1 cellular context compared by ENCODE assay signal in genomic region chr12:132084681-132085635, GRCh38.
TF ChIP-seq lines count a peak whose summit lies in the region.

No MANE protein-coding gene starts in this region.

TF ChIP-seq in HepG2, 621 proteins besides CTCF, POLR2A, EP300 and RAD21 (continued from another document and continues in another):
- TF ChIP-seq GMEB1 (CRISPR knock-in tag; IDR thresholded peaks at IDR 0.05; ENCODE audit: borderline replicate concordance), result peak; percentile 63; the same call in 1 of the 2 replicates
- TF ChIP-seq ETV5 (CRISPR knock-in tag; IDR thresholded peaks at IDR 0.05; ENCODE audit: borderline replicate concordance), result no peak
- peak; percentile 84; the same call in 1 of the 2 replicates for TF ChIP-seq ZBTB4 (CRISPR knock-in tag; IDR thresholded peaks at IDR 0.05; ENCODE audit: borderline replicate concordance)
- TF ChIP-seq KDM3A (CRISPR knock-in tag; IDR thresholded peaks at IDR 0.05; ENCODE audit: low read depth), result 0 out of 2 replicates have a peak, but pooled peaks have one; percentile 64
- TF ChIP-seq UBTF (CRISPR knock-in tag; IDR thresholded peaks at IDR 0.05), result peak; percentile 68
- TF ChIP-seq BCL6 (CRISPR knock-in tag; IDR thresholded peaks at IDR 0.05), result peak; percentile 99
- TF ChIP-seq, protein P1, sequence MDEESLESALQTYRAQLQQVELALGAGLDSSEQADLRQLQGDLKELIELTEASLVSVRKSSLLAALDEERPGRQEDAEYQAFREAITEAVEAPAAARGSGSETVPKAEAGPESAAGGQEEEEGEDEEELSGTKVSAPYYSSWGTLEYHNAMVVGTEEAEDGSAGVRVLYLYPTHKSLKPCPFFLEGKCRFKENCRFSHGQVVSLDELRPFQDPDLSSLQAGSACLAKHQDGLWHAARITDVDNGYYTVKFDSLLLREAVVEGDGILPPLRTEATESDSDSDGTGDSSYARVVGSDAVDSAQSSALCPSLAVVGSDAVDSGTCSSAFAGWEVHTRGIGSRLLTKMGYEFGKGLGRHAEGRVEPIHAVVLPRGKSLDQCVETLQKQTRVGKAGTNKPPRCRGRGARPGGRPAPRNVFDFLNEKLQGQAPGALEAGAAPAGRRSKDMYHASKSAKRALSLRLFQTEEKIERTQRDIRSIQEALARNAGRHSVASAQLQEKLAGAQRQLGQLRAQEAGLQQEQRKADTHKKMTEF (CRISPR knock-in tag; IDR thresholded peaks at IDR 0.05), result peak; percentile 50
- peak; percentile 81 for TF ChIP-seq CREB1 (IDR thresholded peaks at IDR 0.05)
- TF ChIP-seq CREB1 (CRISPR knock-in tag; IDR thresholded peaks at IDR 0.05), result no peak
- TF ChIP-seq ZBTB7B (CRISPR knock-in tag; IDR thresholded peaks at IDR 0.05), result peak; percentile 46; the same call in 1 of the 2 replicates
- peak; percentile 41; the same call in 1 of the 2 replicates for TF ChIP-seq ARHGAP35 (CRISPR knock-in tag; IDR thresholded peaks at IDR 0.05; ENCODE audit: borderline replicate concordance)
- TF ChIP-seq ATM (IDR thresholded peaks at IDR 0.05; ENCODE audit: borderline replicate concordance), result no peak
- 0 out of 2 replicates have a peak, but pooled peaks have one; percentile 69 for TF ChIP-seq ZNF232 (CRISPR knock-in tag; IDR thresholded peaks at IDR 0.05; ENCODE audit: borderline replicate concordance)
- peak; percentile 63 for TF ChIP-seq POLR2G (IDR thresholded peaks at IDR 0.05; ENCODE audit: low read depth, low read length)
- TF ChIP-seq, protein P2, sequence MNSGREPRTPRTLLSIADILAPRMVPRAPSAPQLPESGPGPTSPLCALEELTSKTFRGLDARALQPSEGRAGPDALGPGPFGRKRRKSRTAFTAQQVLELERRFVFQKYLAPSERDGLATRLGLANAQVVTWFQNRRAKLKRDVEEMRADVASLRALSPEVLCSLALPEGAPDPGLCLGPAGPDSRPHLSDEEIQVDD (CRISPR knock-in tag; IDR thresholded peaks at IDR 0.05; ENCODE audit: borderline replicate concordance), result peak; percentile 53; the same call in 1 of the 2 replicates
- TF ChIP-seq ZNF556 (CRISPR knock-in tag; IDR thresholded peaks at IDR 0.05; ENCODE audit: borderline replicate concordance), result no peak
- TF ChIP-seq ZNF746 (CRISPR knock-in tag; IDR thresholded peaks at IDR 0.05), result peak; percentile 70; the same call in 1 of the 2 replicates
- 0 out of 2 replicates have a peak, but pooled peaks have one; percentile 51 for TF ChIP-seq ZNF589 (CRISPR knock-in tag; conservative IDR thresholded peaks at IDR 0.05)
- TF ChIP-seq TEAD3 (CRISPR knock-in tag; optimal IDR thresholded peaks at IDR 0.05; ENCODE audit: borderline replicate concordance), result no peak
- peak; percentile 52; the same call in 1 of the 2 replicates for TF ChIP-seq ZNF605 (CRISPR knock-in tag; IDR thresholded peaks at IDR 0.05)
- TF ChIP-seq, protein P3, sequence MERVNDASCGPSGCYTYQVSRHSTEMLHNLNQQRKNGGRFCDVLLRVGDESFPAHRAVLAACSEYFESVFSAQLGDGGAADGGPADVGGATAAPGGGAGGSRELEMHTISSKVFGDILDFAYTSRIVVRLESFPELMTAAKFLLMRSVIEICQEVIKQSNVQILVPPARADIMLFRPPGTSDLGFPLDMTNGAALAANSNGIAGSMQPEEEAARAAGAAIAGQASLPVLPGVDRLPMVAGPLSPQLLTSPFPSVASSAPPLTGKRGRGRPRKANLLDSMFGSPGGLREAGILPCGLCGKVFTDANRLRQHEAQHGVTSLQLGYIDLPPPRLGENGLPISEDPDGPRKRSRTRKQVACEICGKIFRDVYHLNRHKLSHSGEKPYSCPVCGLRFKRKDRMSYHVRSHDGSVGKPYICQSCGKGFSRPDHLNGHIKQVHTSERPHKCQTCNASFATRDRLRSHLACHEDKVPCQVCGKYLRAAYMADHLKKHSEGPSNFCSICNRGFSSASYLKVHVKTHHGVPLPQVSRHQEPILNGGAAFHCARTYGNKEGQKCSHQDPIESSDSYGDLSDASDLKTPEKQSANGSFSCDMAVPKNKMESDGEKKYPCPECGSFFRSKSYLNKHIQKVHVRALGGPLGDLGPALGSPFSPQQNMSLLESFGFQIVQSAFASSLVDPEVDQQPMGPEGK (CRISPR knock-in tag; IDR thresholded peaks at IDR 0.05), result peak; percentile 52
- TF ChIP-seq, protein P4, sequence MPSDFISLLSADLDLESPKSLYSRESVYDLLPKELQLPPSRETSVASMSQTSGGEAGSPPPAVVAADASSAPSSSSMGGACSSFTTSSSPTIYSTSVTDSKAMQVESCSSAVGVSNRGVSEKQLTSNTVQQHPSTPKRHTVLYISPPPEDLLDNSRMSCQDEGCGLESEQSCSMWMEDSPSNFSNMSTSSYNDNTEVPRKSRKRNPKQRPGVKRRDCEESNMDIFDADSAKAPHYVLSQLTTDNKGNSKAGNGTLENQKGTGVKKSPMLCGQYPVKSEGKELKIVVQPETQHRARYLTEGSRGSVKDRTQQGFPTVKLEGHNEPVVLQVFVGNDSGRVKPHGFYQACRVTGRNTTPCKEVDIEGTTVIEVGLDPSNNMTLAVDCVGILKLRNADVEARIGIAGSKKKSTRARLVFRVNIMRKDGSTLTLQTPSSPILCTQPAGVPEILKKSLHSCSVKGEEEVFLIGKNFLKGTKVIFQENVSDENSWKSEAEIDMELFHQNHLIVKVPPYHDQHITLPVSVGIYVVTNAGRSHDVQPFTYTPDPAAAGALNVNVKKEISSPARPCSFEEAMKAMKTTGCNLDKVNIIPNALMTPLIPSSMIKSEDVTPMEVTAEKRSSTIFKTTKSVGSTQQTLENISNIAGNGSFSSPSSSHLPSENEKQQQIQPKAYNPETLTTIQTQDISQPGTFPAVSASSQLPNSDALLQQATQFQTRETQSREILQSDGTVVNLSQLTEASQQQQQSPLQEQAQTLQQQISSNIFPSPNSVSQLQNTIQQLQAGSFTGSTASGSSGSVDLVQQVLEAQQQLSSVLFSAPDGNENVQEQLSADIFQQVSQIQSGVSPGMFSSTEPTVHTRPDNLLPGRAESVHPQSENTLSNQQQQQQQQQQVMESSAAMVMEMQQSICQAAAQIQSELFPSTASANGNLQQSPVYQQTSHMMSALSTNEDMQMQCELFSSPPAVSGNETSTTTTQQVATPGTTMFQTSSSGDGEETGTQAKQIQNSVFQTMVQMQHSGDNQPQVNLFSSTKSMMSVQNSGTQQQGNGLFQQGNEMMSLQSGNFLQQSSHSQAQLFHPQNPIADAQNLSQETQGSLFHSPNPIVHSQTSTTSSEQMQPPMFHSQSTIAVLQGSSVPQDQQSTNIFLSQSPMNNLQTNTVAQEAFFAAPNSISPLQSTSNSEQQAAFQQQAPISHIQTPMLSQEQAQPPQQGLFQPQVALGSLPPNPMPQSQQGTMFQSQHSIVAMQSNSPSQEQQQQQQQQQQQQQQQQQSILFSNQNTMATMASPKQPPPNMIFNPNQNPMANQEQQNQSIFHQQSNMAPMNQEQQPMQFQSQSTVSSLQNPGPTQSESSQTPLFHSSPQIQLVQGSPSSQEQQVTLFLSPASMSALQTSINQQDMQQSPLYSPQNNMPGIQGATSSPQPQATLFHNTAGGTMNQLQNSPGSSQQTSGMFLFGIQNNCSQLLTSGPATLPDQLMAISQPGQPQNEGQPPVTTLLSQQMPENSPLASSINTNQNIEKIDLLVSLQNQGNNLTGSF (CRISPR knock-in tag; IDR thresholded peaks at IDR 0.05), result peak; percentile 81; the same call in 1 of the 2 replicates
- TF ChIP-seq BORCS8-MEF2B (CRISPR knock-in tag; IDR thresholded peaks at IDR 0.05), result peak; percentile 76; the same call in 1 of the 2 replicates
- TF ChIP-seq ZFP90 (CRISPR knock-in tag; IDR thresholded peaks at IDR 0.05; ENCODE audit: borderline replicate concordance), result no peak
- peak; percentile 96 for TF ChIP-seq SKIL (CRISPR knock-in tag; IDR thresholded peaks at IDR 0.05; ENCODE audit: borderline replicate concordance)
- TF ChIP-seq ZNF546 (CRISPR knock-in tag; conservative IDR thresholded peaks at IDR 0.05), result peak; percentile 86
- peak; percentile 87 for TF ChIP-seq HDAC1 (CRISPR knock-in tag; IDR thresholded peaks at IDR 0.05)
- TF ChIP-seq, protein P5, sequence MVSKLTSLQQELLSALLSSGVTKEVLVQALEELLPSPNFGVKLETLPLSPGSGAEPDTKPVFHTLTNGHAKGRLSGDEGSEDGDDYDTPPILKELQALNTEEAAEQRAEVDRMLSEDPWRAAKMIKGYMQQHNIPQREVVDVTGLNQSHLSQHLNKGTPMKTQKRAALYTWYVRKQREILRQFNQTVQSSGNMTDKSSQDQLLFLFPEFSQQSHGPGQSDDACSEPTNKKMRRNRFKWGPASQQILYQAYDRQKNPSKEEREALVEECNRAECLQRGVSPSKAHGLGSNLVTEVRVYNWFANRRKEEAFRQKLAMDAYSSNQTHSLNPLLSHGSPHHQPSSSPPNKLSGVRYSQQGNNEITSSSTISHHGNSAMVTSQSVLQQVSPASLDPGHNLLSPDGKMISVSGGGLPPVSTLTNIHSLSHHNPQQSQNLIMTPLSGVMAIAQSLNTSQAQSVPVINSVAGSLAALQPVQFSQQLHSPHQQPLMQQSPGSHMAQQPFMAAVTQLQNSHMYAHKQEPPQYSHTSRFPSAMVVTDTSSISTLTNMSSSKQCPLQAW (CRISPR knock-in tag; IDR thresholded peaks at IDR 0.05), result peak; percentile 68
- TF ChIP-seq TFDP1 (CRISPR knock-in tag; IDR thresholded peaks at IDR 0.05; ENCODE audit: borderline replicate concordance), result peak; percentile 66; the same call in 1 of the 2 replicates
- peak; percentile 67; the same call in 1 of the 2 replicates for TF ChIP-seq CREM (IDR thresholded peaks at IDR 0.05)
- TF ChIP-seq CREM (CRISPR knock-in tag; IDR thresholded peaks at IDR 0.05), result no peak
